8 cellular contexts compared by ENCODE assay signal in genomic region chr7:76357379-76358052, GRCh38. TPM values are rescaled to one million over a fixed set of nuclear protein-coding genes. Genes with fewer than 3 reads are reported as not detected.
A peak's percentile ranks its signal among the peaks of the same experiment; 100 is the strongest.
DNase-seq lines count a peak whose midpoint lies in the region; ATAC-seq and TF ChIP-seq lines count a peak whose summit lies in the region.

No MANE protein-coding gene starts in this region.

- H3K4me3 ChIP-seq in right lobe of liver, result peak overlapping the region; percentile 81 to 100 (median 90)
- peak overlapping the region; percentile 83 to 99 (median 96) for H3K4me3 ChIP-seq in transverse colon

- H3K27ac ChIP-seq in adipose tissue (ENCODE audit: low read depth, low read length) (peak overlapping the region; percentile 9), right lobe of liver (peak overlapping the region; percentile 98 to 100 (median 99)), transverse colon (peak overlapping the region; percentile 99 to 100 (median 100))

- TF ChIP-seq EP300 in transverse colon (IDR thresholded peaks at IDR 0.05; ENCODE audit: low read depth), result no peak

- peaks cover 47% of the 10 kb centered on the region for H3K36me3 Mint-ChIP-seq in stimulated activated naive CD8-positive, alpha-beta T cell treated with anti-CD3 and anti-CD28 coated beads, Interleukin-15, Interleukin-2, amounts not matched to agents 100 ng/mL and 50 ng/mL, for 24 hours (ENCODE audit: low read depth)

- H3K4me1 Mint-ChIP-seq in stimulated activated naive CD8-positive, alpha-beta T cell treated with anti-CD3 and anti-CD28 coated beads, Interleukin-15, Interleukin-2, amounts not matched to agents 100 ng/mL and 50 ng/mL, for 24 hours (ENCODE audit: low read depth), result peaks cover 54% of the 10 kb centered on the region

- peak overlapping the region; percentile 98 for H3K27ac Mint-ChIP-seq in stimulated activated naive CD8-positive, alpha-beta T cell treated with anti-CD3 and anti-CD28 coated beads, Interleukin-15, Interleukin-2, amounts not matched to agents 100 ng/mL and 50 ng/mL, for 24 hours

- in situ Hi-C loops in transverse colon (cut with MboI; ENCODE audit: low pct_ligation_motif_present in 1 of 4, low pct_unique_long_range_greater_than_20kb in 1 of 4, low sequenced_read_pairs in 3 of 4), result no loop called here

- H3K9me3 ChIP-seq in right lobe of liver (no peaks in the 10 kb centered on the region), transverse colon (no peaks in the 10 kb centered on the region)

- 2 to 3% (median 3%) methylated on average over 14 of the region's 14 CpGs for WGBS in adipose tissue, 3 donors
- WGBS in right lobe of liver (ENCODE audit: insufficient coverage, low coverage, low lambda C conversion rate, missing lambda C conversion rate), result under 1% methylated on average over 14 of the region's 14 CpGs
- 0 to 3% methylated on average over 14 of the region's 14 CpGs for WGBS in transverse colon (ENCODE audit: low coverage in 1 of 2), 2 donors

- H3K27me3 ChIP-seq in right lobe of liver (no peaks in the 10 kb centered on the region), transverse colon (no peaks in the 10 kb centered on the region)

- TF ChIP-seq CTCF in right lobe of liver (IDR thresholded peaks at IDR 0.05), result no peak
- TF ChIP-seq CTCF in transverse colon (IDR thresholded peaks at IDR 0.05), result no peak

- H3K36me3 ChIP-seq in right lobe of liver, result peaks cover 0 to 5% (median 0%) of the 10 kb centered on the region in 4 donors
- no peaks in the 10 kb centered on the region for H3K36me3 ChIP-seq in transverse colon

- no peak for TF ChIP-seq POLR2A in right lobe of liver (IDR thresholded peaks at IDR 0.05)
- TF ChIP-seq POLR2A in transverse colon (IDR thresholded peaks at IDR 0.05), result no peak

- ATAC-seq in stimulated activated naive CD8-positive, alpha-beta T cell treated with anti-CD3 and anti-CD28 coated beads, Interleukin-15, Interleukin-2, amounts not matched to agents 100 U/mL and 50 U/mL, for 24 hours, result no peak
- ATAC-seq in right lobe of liver (no peak), HG02763 (IDR thresholded peaks at IDR 0.05; ENCODE audit: unreplicated experiment) (no peak), GM19324 (IDR thresholded peaks at IDR 0.05; ENCODE audit: low FRiP score, unreplicated experiment) (no peak)

- H3K9me3 Mint-ChIP-seq in stimulated activated naive CD8-positive, alpha-beta T cell treated with anti-CD3 and anti-CD28 coated beads, Interleukin-15, Interleukin-2, amounts not matched to agents 100 ng/mL and 50 ng/mL, for 24 hours, result no peaks in the 10 kb centered on the region

- peak overlapping the region; percentile 92 for H3K4me3 Mint-ChIP-seq in stimulated activated naive CD8-positive, alpha-beta T cell treated with anti-CD3 and anti-CD28 coated beads, Interleukin-15, Interleukin-2, amounts not matched to agents 100 ng/mL and 50 ng/mL, for 24 hours

- DNase-seq in stimulated activated naive CD8-positive, alpha-beta T cell treated with anti-CD3 and anti-CD28 coated beads, Interleukin-15, Interleukin-2, amounts not matched to agents 100 U/mL and 50 U/mL, for 24 hours, result no peak
- no peak for DNase-seq in right lobe of liver
- DNase-seq in transverse colon, result no peak
- DNase-seq in epidermal melanocyte (ENCODE audit: insufficient read length, low spot score), result no peak

- H3K4me1 ChIP-seq in right lobe of liver (peaks cover 0 to 23% (median 7%) of the 10 kb centered on the region in 4 donors), transverse colon (peaks cover 10 to 48% (median 31%) of the 10 kb centered on the region in 4 donors)

- intact Hi-C loops in right lobe of liver (cut with DNase I), result no loop called here
- intact Hi-C loops in transverse colon (cut with DNase I; ENCODE audit: low total_unique reads), result loop anchor here (5.0 kb wide), 1 partner anchor 40 kb away; no protein-coding TSS in a partner anchor

- H3K27me3 Mint-ChIP-seq in stimulated activated naive CD8-positive, alpha-beta T cell treated with anti-CD3 and anti-CD28 coated beads, Interleukin-15, Interleukin-2, amounts not matched to agents 100 ng/mL and 50 ng/mL, for 24 hours, result no peaks in the 10 kb centered on the region

RNA-seq across cellular contexts. Expression of gene YWHAG, which starts 1.3 kb away (rescaled TPM):
- polyA plus RNA-seq in adipose tissue, result 100 to 1,000 TPM in 1 of 3 donors, 10 to 100 TPM in 2; 36.7 to 168 (median 93.3) TPM
- total RNA-seq in right lobe of liver, result 10 to 100 TPM; 43.5 to 69.1 (median 58.4) TPM
- 10 to 100 TPM; 35.9 to 71.6 (median 48.2) TPM for total RNA-seq in transverse colon

RNA-seq across cellular contexts. Expression of gene SSC4D, which starts 52.0 kb away (rescaled TPM):
- polyA plus RNA-seq in adipose tissue, result 1 to 10 TPM; 2.9 to 5.8 (median 4.7) TPM
- total RNA-seq in right lobe of liver (1 to 10 TPM; 1.2 to 2.6 (median 1.2) TPM), transverse colon (under 1 TPM in 1 of 4 donors, not detected in 3; 0.41 TPM)

RNA-seq across cellular contexts. Expression of gene HSPB1, which starts 55.0 kb away (rescaled TPM):
- 1,000 to 10,000 TPM in 1 of 3 donors, 100 to 1,000 TPM in 2; 537 to 1,206 (median 613) TPM for polyA plus RNA-seq in adipose tissue
- total RNA-seq in right lobe of liver, result 100 to 1,000 TPM in 5 of 6 experiments, 10 to 100 TPM in 1; 64.4 to 275 (median 234) TPM
- total RNA-seq in transverse colon, result 1,000 to 10,000 TPM in 1 of 4 donors, 100 to 1,000 TPM in 3; 387 to 1,086 (median 519) TPM

Comparison
In these comparisons a context has a peak if more than half of its experiments do, and no peak if none do; other contexts are left out.
1. H3K27ac ChIP-seq: peak in every context shown above with its lines; median percentile 100 in transverse colon; 99 in right lobe of liver; 9 in adipose tissue.